In the genomic region with DNA sequence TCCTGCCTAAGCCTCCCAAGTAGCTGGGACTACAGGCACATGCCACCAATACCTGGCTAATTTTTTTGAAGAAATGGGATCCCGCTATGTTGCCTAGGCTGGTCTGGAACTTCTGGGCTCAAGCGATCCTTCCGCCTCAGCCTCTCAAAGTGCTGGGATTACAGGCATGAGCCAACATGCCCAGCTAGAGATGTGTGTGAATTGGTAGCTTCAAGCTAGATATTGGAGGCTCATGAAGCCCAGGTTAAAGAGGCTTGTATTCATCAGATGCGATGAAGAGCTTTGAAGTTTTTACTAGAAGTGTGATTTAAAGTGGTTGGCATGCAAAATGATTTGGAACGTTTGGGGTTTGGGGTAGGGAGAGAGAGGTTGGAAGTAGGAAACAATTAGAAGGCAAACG, we compare ENCODE assay signal across 1 cellular context.
TF ChIP-seq lines count a peak whose summit lies in the region.

No MANE protein-coding gene starts in this region.

TF ChIP-seq in IMR-90, 13 proteins besides CTCF, POLR2A, EP300 and RAD21:
- no peak for TF ChIP-seq RFX5 (IDR thresholded peaks at IDR 0.05; ENCODE audit: low read depth, low read length)
- no peak for TF ChIP-seq MAFK (IDR thresholded peaks at IDR 0.05; ENCODE audit: low read depth, low read length)
- no peak for TF ChIP-seq CEBPB (IDR thresholded peaks at IDR 0.05; ENCODE audit: low read depth, low read length)
- TF ChIP-seq BHLHE40 (IDR thresholded peaks at IDR 0.05; ENCODE audit: low read depth, low read length): no peak
- no peak for TF ChIP-seq MXI1 (IDR thresholded peaks at IDR 0.05; ENCODE audit: borderline replicate concordance, low read depth, low read length)
- TF ChIP-seq MAZ (IDR thresholded peaks at IDR 0.05; ENCODE audit: borderline replicate concordance, low read depth, low read length): no peak
- TF ChIP-seq, protein P1, sequence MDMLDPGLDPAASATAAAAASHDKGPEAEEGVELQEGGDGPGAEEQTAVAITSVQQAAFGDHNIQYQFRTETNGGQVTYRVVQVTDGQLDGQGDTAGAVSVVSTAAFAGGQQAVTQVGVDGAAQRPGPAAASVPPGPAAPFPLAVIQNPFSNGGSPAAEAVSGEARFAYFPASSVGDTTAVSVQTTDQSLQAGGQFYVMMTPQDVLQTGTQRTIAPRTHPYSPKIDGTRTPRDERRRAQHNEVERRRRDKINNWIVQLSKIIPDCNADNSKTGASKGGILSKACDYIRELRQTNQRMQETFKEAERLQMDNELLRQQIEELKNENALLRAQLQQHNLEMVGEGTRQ (IDR thresholded peaks at IDR 0.05; ENCODE audit: low read depth, low read length): no peak
- TF ChIP-seq SMC3 (IDR thresholded peaks at IDR 0.05; ENCODE audit: low read depth, low read length): no peak
- TF ChIP-seq FOS (IDR thresholded peaks at IDR 0.05; ENCODE audit: low read depth, low read length): no peak
- TF ChIP-seq, protein P2, sequence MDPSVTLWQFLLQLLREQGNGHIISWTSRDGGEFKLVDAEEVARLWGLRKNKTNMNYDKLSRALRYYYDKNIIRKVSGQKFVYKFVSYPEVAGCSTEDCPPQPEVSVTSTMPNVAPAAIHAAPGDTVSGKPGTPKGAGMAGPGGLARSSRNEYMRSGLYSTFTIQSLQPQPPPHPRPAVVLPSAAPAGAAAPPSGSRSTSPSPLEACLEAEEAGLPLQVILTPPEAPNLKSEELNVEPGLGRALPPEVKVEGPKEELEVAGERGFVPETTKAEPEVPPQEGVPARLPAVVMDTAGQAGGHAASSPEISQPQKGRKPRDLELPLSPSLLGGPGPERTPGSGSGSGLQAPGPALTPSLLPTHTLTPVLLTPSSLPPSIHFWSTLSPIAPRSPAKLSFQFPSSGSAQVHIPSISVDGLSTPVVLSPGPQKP (IDR thresholded peaks at IDR 0.05; ENCODE audit: borderline replicate concordance, low read depth, low read length): no peak
- TF ChIP-seq NFE2L2 (IDR thresholded peaks at IDR 0.05; ENCODE audit: low read depth, low read length): no peak
- no peak for TF ChIP-seq RCOR1 (IDR thresholded peaks at IDR 0.05; ENCODE audit: insufficient replicate concordance, low read length)
- no peak for TF ChIP-seq CHD1 (IDR thresholded peaks at IDR 0.05; ENCODE audit: low read depth, low read length)
